Comparison of ENCODE assay signal across 11 cellular contexts in the genomic region with DNA sequence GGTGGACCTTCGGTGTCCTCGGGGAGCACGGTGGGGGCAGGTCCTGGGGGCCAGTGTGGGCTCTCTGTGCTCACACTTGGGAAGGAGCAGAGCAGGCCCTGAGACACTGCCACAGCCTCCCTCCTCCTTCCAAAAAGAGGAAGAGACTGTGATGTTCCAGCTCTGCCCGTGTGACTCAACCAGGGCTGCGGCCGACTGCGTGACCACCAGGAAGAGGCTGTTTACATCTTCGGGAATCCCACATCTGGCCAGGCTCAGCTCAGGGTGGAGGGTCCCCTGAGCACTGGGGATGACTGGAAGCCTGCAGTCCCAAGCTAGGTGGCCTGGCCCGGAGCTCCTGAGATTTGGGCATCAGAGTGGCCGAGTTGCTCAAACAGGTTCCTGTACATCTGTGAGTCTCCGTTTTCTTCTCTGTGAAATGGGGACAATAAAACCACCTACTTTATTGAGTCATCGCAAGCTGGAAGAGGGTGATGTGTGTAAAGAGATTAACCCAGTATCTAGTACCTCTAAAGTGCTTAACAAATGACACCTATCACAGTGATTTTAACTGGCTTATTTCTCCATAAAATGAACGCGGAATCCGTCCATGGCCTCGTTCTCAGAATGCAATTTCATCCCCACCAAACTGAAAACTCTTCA.
DNase-seq lines count a peak whose midpoint lies in the region; ATAC-seq and TF ChIP-seq lines count a peak whose summit lies in the region.
"Had no signal": no experiment of that assay in that cellular context is flagged by ENCODE, and none has a peak within 500 bp of the region (broad histone marks: within the 10 kb centered on the region; RNA-seq: fewer than 3 reads in every experiment).

No MANE protein-coding gene starts in this region.

- H3K4me3 ChIP-seq in spleen (no peak overlapping the region), HAP-1 (no peak overlapping the region)

- in situ Hi-C loops in HAP-1 (cut with MboI; ENCODE audit: low sequenced_read_pairs): no loop called here

- TF ChIP-seq CTCF in spleen (IDR thresholded peaks at IDR 0.05 in 8 of 11, conservative IDR thresholded peaks at IDR 0.05 in 3 of 11): no peak

- H3K9me3 Mint-ChIP-seq in activated naive CD8-positive, alpha-beta T cell treated with anti-CD3 and anti-CD28 coated beads, Interleukin-2, amount 50 U/mL, for 24 hours: no peaks in the 10 kb centered on the region

- H3K27me3 ChIP-seq in spleen (replicated peaks in 1 of 7) (peaks cover 0 to 25% (median 0%) of the 10 kb centered on the region in 7 donors), HAP-1 (ENCODE audit: low read depth) (no peaks in the 10 kb centered on the region)

- peak; percentile 12 for ATAC-seq in activated naive CD8-positive, alpha-beta T cell treated with anti-CD3 and anti-CD28 coated beads, Interleukin-2, amount 50 U/mL, for 24 hours
- ATAC-seq in left lobe of liver: peak; percentile 8

- no peak overlapping the region for H3K4me3 Mint-ChIP-seq in activated naive CD8-positive, alpha-beta T cell treated with anti-CD3 and anti-CD28 coated beads, Interleukin-2, amount 50 U/mL, for 24 hours

- H3K4me1 ChIP-seq in spleen (peaks cover 0 to 40% (median 21%) of the 10 kb centered on the region in 6 donors), HAP-1 (no peaks in the 10 kb centered on the region)

- TF ChIP-seq POLR2A in spleen (IDR thresholded peaks at IDR 0.05): no peak

- peaks cover 5% of the 10 kb centered on the region for H3K27me3 Mint-ChIP-seq in activated naive CD8-positive, alpha-beta T cell treated with anti-CD3 and anti-CD28 coated beads, Interleukin-2, amount 50 U/mL, for 24 hours

- H3K9me3 ChIP-seq in spleen: no peaks in the 10 kb centered on the region
- H3K9me3 ChIP-seq in HAP-1: no peaks in the 10 kb centered on the region

- peak overlapping the region in 6 of 8 donors; percentile 58 to 86 (median 74) for H3K27ac ChIP-seq in spleen

- intact Hi-C loops in spleen (cut with DNase I; ENCODE audit: low total_unique reads): no loop called here

- no peaks in the 10 kb centered on the region for H3K36me3 Mint-ChIP-seq in activated naive CD8-positive, alpha-beta T cell treated with anti-CD3 and anti-CD28 coated beads, Interleukin-2, amount 50 U/mL, for 24 hours (ENCODE audit: low read depth)

- peaks cover 9% of the 10 kb centered on the region for H3K4me1 Mint-ChIP-seq in activated naive CD8-positive, alpha-beta T cell treated with anti-CD3 and anti-CD28 coated beads, Interleukin-2, amount 50 U/mL, for 24 hours

- DNase-seq in KG1 (lab: John Stamatoyannopoulos, UW) (peak; percentile 26), left lobe of liver (ENCODE audit: low spot score) (peak; percentile 48), spleen (peak; percentile 85), NCI-H128 (lab: John Stamatoyannopoulos, UW; ENCODE audit: unreplicated experiment) (no peak), HAP-1 (ENCODE audit: low spot score in 2 of 2) (no peak), NCI-H510A treated with DMSO at 0.1 percent for 48 hours (lab: John Stamatoyannopoulos, UW) (no peak), T-helper 1 cell (no peak)
- no peak for DNase-seq in activated naive CD8-positive, alpha-beta T cell treated with anti-CD3 and anti-CD28 coated beads, Interleukin-2, amount 50 U/mL, for 24 hours
- DNase-seq: activated CD4-positive, CD25-positive, alpha-beta regulatory T cell; NCI-H446; small intestine had no signal

- H3K36me3 ChIP-seq in spleen (no peaks in the 10 kb centered on the region), HAP-1 (replicated peaks) (no peaks in the 10 kb centered on the region)

- 43 to 66% (median 58%) methylated on average over 15 to 16 of the region's 16 CpGs for WGBS in spleen, 5 donors

- no peak overlapping the region for H3K27ac Mint-ChIP-seq in activated naive CD8-positive, alpha-beta T cell treated with anti-CD3 and anti-CD28 coated beads, Interleukin-2, amount 50 U/mL, for 24 hours

Comparison
In these comparisons a context has a peak if more than half of its experiments do, and no peak if none do; other contexts are left out.
1. DNase-seq: peak in KG1 (single experiment), left lobe of liver (single experiment) and spleen (single experiment); none in activated naive CD8-positive, alpha-beta T cell treated with anti-CD3 and anti-CD28 coated beads, Interleukin-2, amount 50 U/mL, for 24 hours (single experiment), NCI-H128 (single experiment), HAP-1 (0 of 2), NCI-H510A treated with DMSO at 0.1 percent for 48 hours (single experiment) and T-helper 1 cell (0 of 5).